ENCODE assay signal across 8 cellular contexts in genomic region chr22:22753526-22754267, GRCh38.
DNase-seq lines count a peak whose midpoint lies in the region; ATAC-seq and TF ChIP-seq lines count a peak whose summit lies in the region.

No MANE protein-coding gene starts in this region.

- H3K9me2 ChIP-seq in DOHH2 (replicated peaks; ENCODE audit: control insufficient read depth, low read length), result no peaks in the 10 kb centered on the region

- H3K4me1 Mint-ChIP-seq in activated naive CD8-positive, alpha-beta T cell treated with anti-CD3 and anti-CD28 coated beads, Interleukin-2, amount 10 ng/mL, durations not matched to agents 7 days and 5 days, result peaks cover 8% of the 10 kb centered on the region

- peak overlapping the region; percentile 38 for H3K4me3 ChIP-seq in DOHH2 (ENCODE audit: low read length)

- no peaks in the 10 kb centered on the region for H4K20me1 ChIP-seq in DOHH2 (ENCODE audit: control insufficient read depth, insufficient read depth, low read depth, low read length)

- no peaks in the 10 kb centered on the region for H3K36me3 Mint-ChIP-seq in activated naive CD8-positive, alpha-beta T cell treated with anti-CD3 and anti-CD28 coated beads, Interleukin-2, amount 10 ng/mL, durations not matched to agents 7 days and 5 days

- H3K36me3 ChIP-seq in DOHH2 (ENCODE audit: control insufficient read depth, low read length), result no peaks in the 10 kb centered on the region

- no peak overlapping the region for H3K4me3 Mint-ChIP-seq in activated naive CD8-positive, alpha-beta T cell treated with anti-CD3 and anti-CD28 coated beads, Interleukin-2, amount 10 ng/mL, durations not matched to agents 7 days and 5 days

- peak overlapping the region; percentile 54 for H3K27ac ChIP-seq in DOHH2 (ENCODE audit: low read depth, low read length)

- peaks cover 7% of the 10 kb centered on the region for H3K27me3 Mint-ChIP-seq in activated naive CD8-positive, alpha-beta T cell treated with anti-CD3 and anti-CD28 coated beads, Interleukin-2, amount 10 ng/mL, durations not matched to agents 7 days and 5 days

- TF ChIP-seq CTCF in DOHH2 (IDR thresholded peaks at IDR 0.05; ENCODE audit: low read depth, low read length, poor library complexity, severe bottlenecking), result peak; percentile 69

- peak; percentile 97 for ATAC-seq in activated naive CD8-positive, alpha-beta T cell treated with anti-CD3 and anti-CD28 coated beads, Interleukin-2, amount 10 ng/mL, durations not matched to agents 7 days and 5 days (ENCODE audit: low read depth)
- ATAC-seq in GM21360 (IDR thresholded peaks at IDR 0.05; ENCODE audit: unreplicated experiment), result no peak
- no peak for ATAC-seq in HG03520 (IDR thresholded peaks at IDR 0.05; ENCODE audit: unreplicated experiment)

- no peaks in the 10 kb centered on the region for H3F3A ChIP-seq in DOHH2 (ENCODE audit: control insufficient read depth, insufficient read depth)

- POLR2A ChIA-PET in activated naive CD8-positive, alpha-beta T cell treated with anti-CD3 and anti-CD28 coated beads, Interleukin-2, amount 10 ng/mL, durations not matched to agents 7 days and 5 days (lab: Charles Lee), result interaction anchor here (1.1 kb wide), 1 partner anchor 130 kb away, joined by 3 read pairs; no protein-coding TSS in a partner anchor

- peaks cover 38% of the 10 kb centered on the region for H3K4me1 ChIP-seq in DOHH2 (ENCODE audit: control insufficient read depth, low read length)

- no peaks in the 10 kb centered on the region for H3K9me3 Mint-ChIP-seq in activated naive CD8-positive, alpha-beta T cell treated with anti-CD3 and anti-CD28 coated beads, Interleukin-2, amount 10 ng/mL, durations not matched to agents 7 days and 5 days

- H3K27me3 ChIP-seq in DOHH2 (ENCODE audit: control insufficient read depth, low read length), result no peaks in the 10 kb centered on the region

- peak overlapping the region; percentile 65 for H3K4me2 ChIP-seq in DOHH2 (ENCODE audit: low read length)

- no peaks in the 10 kb centered on the region for H3K9me3 ChIP-seq in DOHH2 (ENCODE audit: control insufficient read depth, insufficient read depth, low read length)

- no peaks in the 10 kb centered on the region for H3K79me2 ChIP-seq in DOHH2 (ENCODE audit: control insufficient read depth, low read length)

- H3K27ac Mint-ChIP-seq in activated naive CD8-positive, alpha-beta T cell treated with anti-CD3 and anti-CD28 coated beads, Interleukin-2, amount 10 ng/mL, durations not matched to agents 7 days and 5 days, result no peak overlapping the region

- DNase-seq in HuH-7.5 (ENCODE audit: low spot score) (peak; percentile 82), SW480 (ENCODE audit: low spot score) (peak; percentile 41), iPS-NIHi11 (ENCODE audit: low spot score) (peak; percentile 90)
- DNase-seq in activated naive CD8-positive, alpha-beta T cell treated with anti-CD3 and anti-CD28 coated beads, Interleukin-2, amount 10 ng/mL, durations not matched to agents 7 days and 5 days, result peak; percentile 73
- DNase-seq in stimulated activated CD4-positive, alpha-beta T cell treated with anti-CD3 and anti-CD28 coated beads, Interleukin-4, amount 100 ng/mL, for 1 hour, result peak; percentile 78
